Comparison of ENCODE assay signal across 18 cellular contexts in genomic region chr7:91029688-91030087, GRCh38.
DNase-seq lines count a peak whose midpoint lies in the region; ATAC-seq, FAIRE-seq and TF ChIP-seq lines count a peak whose summit lies in the region.
"Had no signal": no experiment of that assay in that cellular context is flagged by ENCODE, and none has a peak within 500 bp of the region (broad histone marks: within the 10 kb centered on the region; RNA-seq: fewer than 3 reads in every experiment).

No MANE protein-coding gene starts in this region.

- no peak overlapping the region for H3K27ac ChIP-seq in GM23338 (ENCODE audit: low read depth)

- no peaks in the 10 kb centered on the region for H3F3A ChIP-seq in GM23338 (replicated peaks; ENCODE audit: low read depth)

- no peak overlapping the region for H3K4me3 ChIP-seq in GM23338
- H3K4me3 ChIP-seq: HAP-1 had no signal

- H3K4me2 ChIP-seq in GM23338: peak overlapping the region; percentile 68; the same call in 1 of the 2 replicates

- ATAC-seq in GM23338 (no peak), WTC11 (no peak)
- no peak for ATAC-seq in stimulated activated memory B cell treated with anti-CD40 and anti-IgM and Interleukin-4, amounts not matched to agents 10 μg/mL and 1 μg/mL and 100 μg/mL, for 72 hours

- peaks cover 50% of the 10 kb centered on the region for H3K4me1 ChIP-seq in GM23338 (ENCODE audit: insufficient read depth)
- H3K4me1 ChIP-seq: HAP-1 had no signal

- POLR2A ChIA-PET in WTC11 (lab: Charles Lee): no interaction called here

- TF ChIP-seq CTCF in GM23338 (conservative IDR thresholded peaks at IDR 0.05; ENCODE audit: low read depth in 2 of 2) (no peak), WTC11 (IDR thresholded peaks at IDR 0.05) (no peak)

- H3K36me3 ChIP-seq in GM23338 (ENCODE audit: insufficient read depth): no peaks in the 10 kb centered on the region
- H3K36me3 ChIP-seq: HAP-1 had no signal

- H3K79me2 ChIP-seq in GM23338 (replicated peaks; ENCODE audit: insufficient read depth): no peaks in the 10 kb centered on the region

- H3K4me3 Mint-ChIP-seq in GM23338 (no peak overlapping the region), WTC11 (no peak overlapping the region)
- H3K4me3 Mint-ChIP-seq in stimulated activated memory B cell treated with anti-CD40 and anti-IgM and Interleukin-4, amounts not matched to agents 10 μg/mL and 1 μg/mL and 100 μg/mL, for 72 hours: no peak overlapping the region
- H3K4me3 Mint-ChIP-seq: CD4-positive, alpha-beta memory T cell; HFFc6 had no signal

- H4K20me1 ChIP-seq in GM23338 (replicated peaks; ENCODE audit: insufficient read depth): no peaks in the 10 kb centered on the region

- no peak overlapping the region for H2AFZ ChIP-seq in GM23338

- no peaks in the 10 kb centered on the region for H3K9me2 ChIP-seq in GM23338 (ENCODE audit: insufficient read depth)

- DNase-seq in GM12891 (ENCODE audit: insufficient read length, low spot score) (no peak), GM23338 (ENCODE audit: low spot score) (no peak), WTC11 (ENCODE audit: low spot score) (no peak), kidney tubule cell (ENCODE audit: low spot score) (no peak), HPDE6-E6E7 (ENCODE audit: extremely low spot score) (no peak)
- DNase-seq: C1 segment of cervical spinal cord; Calu3; CD4-positive, alpha-beta memory T cell; COR-L47; DMS53; DMS79 treated with DMSO at 0.1 percent for 48 hours; GF-D8; GOT3; HFFc6 had no signal

- peaks cover 21% of the 10 kb centered on the region for H3K36me3 Mint-ChIP-seq in GM23338 (ENCODE audit: low read depth)
- H3K36me3 Mint-ChIP-seq in WTC11: peaks cover 10% of the 10 kb centered on the region
- peaks cover 57% of the 10 kb centered on the region for H3K36me3 Mint-ChIP-seq in stimulated activated memory B cell treated with anti-CD40 and anti-IgM and Interleukin-4, amounts not matched to agents 10 μg/mL and 1 μg/mL and 100 μg/mL, for 72 hours
- H3K36me3 Mint-ChIP-seq: CD4-positive, alpha-beta memory T cell had no signal

- no peak for FAIRE-seq in GM12891 (lab: Jason Lieb, UNC)
- FAIRE-seq: GM18507, H54 had no signal

- no peak for TF ChIP-seq POLR2A in GM12891 (IDR thresholded peaks at IDR 0.05; ENCODE audit: low read depth, low read length)

- H3K27me3 ChIP-seq in GM23338 (ENCODE audit: insufficient read depth): no peaks in the 10 kb centered on the region

- H3K4me1 Mint-ChIP-seq in GM23338 (peaks cover 51% of the 10 kb centered on the region), WTC11 (peaks cover 58% of the 10 kb centered on the region)
- peaks cover 5% of the 10 kb centered on the region for H3K4me1 Mint-ChIP-seq in stimulated activated memory B cell treated with anti-CD40 and anti-IgM and Interleukin-4, amounts not matched to agents 10 μg/mL and 1 μg/mL and 100 μg/mL, for 72 hours
- H3K4me1 Mint-ChIP-seq: CD4-positive, alpha-beta memory T cell had no signal

- peak overlapping the region; percentile 36; the same call in 1 of the 2 replicates for H3K27ac Mint-ChIP-seq in GM23338
- H3K27ac Mint-ChIP-seq in WTC11: peak overlapping the region; percentile 54; the same call in 1 of the 2 replicates
- H3K27ac Mint-ChIP-seq in stimulated activated memory B cell treated with anti-CD40 and anti-IgM and Interleukin-4, amounts not matched to agents 10 μg/mL and 1 μg/mL and 100 μg/mL, for 72 hours: peak overlapping the region; percentile 54
- H3K27ac Mint-ChIP-seq: CD4-positive, alpha-beta memory T cell; HFFc6 had no signal

- CTCF ChIA-PET in WTC11 (lab: Charles Lee): no interaction called here

- H3K9me3 Mint-ChIP-seq in GM23338 (peaks cover 5% of the 10 kb centered on the region; the same call in 2 of the 3 replicates), WTC11 (peaks cover 15% of the 10 kb centered on the region)
- H3K9me3 Mint-ChIP-seq in stimulated activated memory B cell treated with anti-CD40 and anti-IgM and Interleukin-4, amounts not matched to agents 10 μg/mL and 1 μg/mL and 100 μg/mL, for 72 hours: peaks cover 5% of the 10 kb centered on the region
- H3K9me3 Mint-ChIP-seq: HFFc6 had no signal

- H3K27me3 Mint-ChIP-seq in GM23338 (ENCODE audit: insufficient read depth, low read depth, poor library complexity) (peaks cover 4% of the 10 kb centered on the region), WTC11 (ENCODE audit: low read depth) (no peaks in the 10 kb centered on the region)
- no peaks in the 10 kb centered on the region for H3K27me3 Mint-ChIP-seq in stimulated activated memory B cell treated with anti-CD40 and anti-IgM and Interleukin-4, amounts not matched to agents 10 μg/mL and 1 μg/mL and 100 μg/mL, for 72 hours
- H3K27me3 Mint-ChIP-seq: CD4-positive, alpha-beta memory T cell had no signal

TF ChIP-seq in GM12891, 5 proteins besides CTCF, POLR2A, EP300 and RAD21:
- TF ChIP-seq SPI1 (IDR thresholded peaks at IDR 0.05; ENCODE audit: low read depth, low read length) (peak; percentile 32; the same call in 1 of the 2 replicates), PAX5 (IDR thresholded peaks at IDR 0.05; ENCODE audit: insufficient read depth, low read length, severe bottlenecking) (no peak), TAF1 (IDR thresholded peaks at IDR 0.05; ENCODE audit: low read depth, low read length) (no peak), POU2F2 (IDR thresholded peaks at IDR 0.05; ENCODE audit: low read depth, low read length) (no peak), POLR2AphosphoS5 (IDR thresholded peaks at IDR 0.05; ENCODE audit: low read depth, low read length) (no peak)

TF ChIP-seq in GM23338, 12 proteins besides CTCF, POLR2A, EP300 and RAD21 (continues in another document):
- TF ChIP-seq NANOG (IDR thresholded peaks at IDR 0.05; ENCODE audit: borderline replicate concordance): no peak

TF ChIP-seq in WTC11, 78 proteins besides CTCF, POLR2A, EP300 and RAD21:
- TF ChIP-seq GABPB1 (CRISPR knock-in tag; IDR thresholded peaks at IDR 0.05) (no peak), PRDM15 (CRISPR knock-in tag; IDR thresholded peaks at IDR 0.05) (no peak), ATF6 (CRISPR knock-in tag; IDR thresholded peaks at IDR 0.05) (no peak), TEAD4 (CRISPR knock-in tag; IDR thresholded peaks at IDR 0.05) (no peak), MAX (CRISPR knock-in tag; IDR thresholded peaks at IDR 0.05) (no peak), TCF7 (CRISPR knock-in tag; IDR thresholded peaks at IDR 0.05; ENCODE audit: low read depth) (no peak)
